1 cellular context compared by ENCODE assay signal in the genomic region with DNA sequence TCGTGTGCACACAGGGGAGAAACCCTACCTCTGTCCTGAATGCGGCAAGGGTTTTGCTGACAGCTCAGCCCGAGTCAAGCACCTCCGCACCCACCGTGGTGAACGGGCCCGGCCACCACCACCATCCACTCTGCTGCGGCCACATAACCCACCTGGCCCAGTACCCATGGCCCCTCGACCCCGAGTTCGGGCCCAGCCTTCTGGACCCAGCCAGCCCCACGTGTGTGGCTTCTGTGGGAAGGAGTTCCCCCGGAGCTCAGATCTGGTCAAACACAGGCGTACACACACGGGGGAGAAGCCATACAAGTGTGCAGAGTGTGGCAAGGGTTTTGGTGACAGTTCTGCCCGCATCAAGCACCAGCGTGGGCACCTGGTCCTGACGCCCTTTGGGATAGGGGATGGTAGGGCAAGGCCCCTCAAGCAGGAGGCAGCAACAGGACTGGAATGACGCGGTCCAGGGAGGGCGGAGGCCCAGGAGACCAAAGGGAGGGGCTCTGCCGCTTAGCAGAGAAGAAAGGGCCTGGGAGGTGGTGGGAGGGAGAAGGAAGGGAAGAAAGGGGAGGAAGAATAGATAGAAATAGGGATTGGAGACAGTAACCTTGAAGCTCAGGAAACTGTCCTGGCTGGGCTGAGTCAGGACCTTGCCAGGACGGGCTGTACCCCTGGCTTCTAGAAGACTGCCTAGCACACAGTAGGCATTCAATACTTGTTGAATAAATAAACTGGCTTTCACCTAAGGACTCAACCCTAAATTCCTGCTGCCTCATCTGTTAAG.
TF ChIP-seq lines count a peak whose summit lies in the region.

No MANE protein-coding gene starts in this region.

TF ChIP-seq in H1, 55 proteins besides CTCF, POLR2A, EP300 and RAD21:
- no peak for TF ChIP-seq SAP30 (IDR thresholded peaks at IDR 0.05; ENCODE audit: insufficient read depth, insufficient replicate concordance, low read length)
- TF ChIP-seq TCF12 (IDR thresholded peaks at IDR 0.05; ENCODE audit: low read depth, low read length): no peak
- TF ChIP-seq SRF (IDR thresholded peaks at IDR 0.05; ENCODE audit: low read depth, low read length): no peak
- no peak for TF ChIP-seq POLR2AphosphoS5 (IDR thresholded peaks at IDR 0.05; ENCODE audit: low read depth, low read length)
- TF ChIP-seq SP4 (IDR thresholded peaks at IDR 0.05; ENCODE audit: low read length): no peak
- TF ChIP-seq TAF1 (IDR thresholded peaks at IDR 0.05; ENCODE audit: low read depth, low read length): no peak
- TF ChIP-seq HDAC6 (IDR thresholded peaks at IDR 0.05; ENCODE audit: low read depth, low read length): no peak
- no peak for TF ChIP-seq CBX5 (IDR thresholded peaks at IDR 0.05; ENCODE audit: low read depth, low read length)
- no peak for TF ChIP-seq CREB1 (IDR thresholded peaks at IDR 0.05)
- no peak for TF ChIP-seq SIN3A (conservative IDR thresholded peaks at IDR 0.05 in 1 of 2, IDR thresholded peaks at IDR 0.05 in 1 of 2; ENCODE audit: low read depth in 1 of 2, low read length in 2 of 2)
- no peak for TF ChIP-seq E2F6 (IDR thresholded peaks at IDR 0.05)
- TF ChIP-seq ATF2 (IDR thresholded peaks at IDR 0.05; ENCODE audit: low read length): no peak
- TF ChIP-seq, protein P1, sequence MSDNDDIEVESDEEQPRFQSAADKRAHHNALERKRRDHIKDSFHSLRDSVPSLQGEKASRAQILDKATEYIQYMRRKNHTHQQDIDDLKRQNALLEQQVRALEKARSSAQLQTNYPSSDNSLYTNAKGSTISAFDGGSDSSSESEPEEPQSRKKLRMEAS (IDR thresholded peaks at IDR 0.05): no peak
